18 cellular contexts compared by ENCODE assay signal in genomic region chr2:46469116-46469515, GRCh38. TPM values are rescaled to one million over a fixed set of nuclear protein-coding genes. Genes with fewer than 3 reads are reported as not detected.
A peak's percentile ranks its signal among the peaks of the same experiment; 100 is the strongest.
DNase-seq lines count a peak whose midpoint lies in the region; ATAC-seq, FAIRE-seq and TF ChIP-seq lines count a peak whose summit lies in the region.
"Had no signal": no experiment of that assay in that cellular context is flagged by ENCODE, and none has a peak within 500 bp of the region (broad histone marks: within the 10 kb centered on the region; RNA-seq: fewer than 3 reads in every experiment).

No MANE protein-coding gene starts in this region.

- in situ Hi-C loops in IMR-90 (cut with MboI; ENCODE audit: low sequenced_read_pairs) = loop anchor here (5.0 kb wide), 1 partner anchor 138 kb away; no protein-coding TSS in a partner anchor

- H4K20me1 ChIP-seq in IMR-90 (ENCODE audit: insufficient read depth, low read length) = no peaks in the 10 kb centered on the region

- H2AK9ac ChIP-seq in IMR-90 (replicated peaks; ENCODE audit: low read depth, low read length, poor library complexity) = no peak overlapping the region

- H3K36me3 ChIP-seq in IMR-90 (ENCODE audit: control insufficient read depth, insufficient read depth, low read length) (no peaks in the 10 kb centered on the region), bronchial epithelial cell (ENCODE audit: control insufficient read depth, insufficient read depth, low read length) (no peaks in the 10 kb centered on the region), WERI-Rb-1 (no peaks in the 10 kb centered on the region)
- H3K36me3 ChIP-seq: BE2C had no signal

- POLR2A ChIA-PET in IMR-90 (lab: Charles Lee; ENCODE audit: unreplicated experiment) = no interaction called here

- H3K27me3 ChIP-seq in IMR-90 (ENCODE audit: control insufficient read depth, insufficient read depth, low read length) (no peaks in the 10 kb centered on the region), bronchial epithelial cell (ENCODE audit: control insufficient read depth, insufficient read depth, low read length) (no peaks in the 10 kb centered on the region), WERI-Rb-1 (ENCODE audit: insufficient read depth, low read depth, severe bottlenecking) (no peaks in the 10 kb centered on the region)
- H3K27me3 ChIP-seq: BE2C had no signal

- no peak overlapping the region for H3K4me2 ChIP-seq in IMR-90 (ENCODE audit: low read depth, low read length)
- H3K4me2 ChIP-seq: A549, GM23338 had no signal

- H2BK15ac ChIP-seq in IMR-90 (ENCODE audit: low read depth, low read length) = 0 out of 3 replicates have a peak overlapping the region, but pooled peaks have one; percentile 28

- no peak overlapping the region for H2AFZ ChIP-seq in IMR-90 (replicated peaks; ENCODE audit: low read length, poor library complexity)
- H2AFZ ChIP-seq: GM23338 had no signal

- H3K9me3 Mint-ChIP-seq in T-helper 2 cell treated with Interferon-gamma antibody and Interleukin-4, amounts not matched to agents 5 μg/mL and 100 μg/mL, for 36 hours = no peaks in the 10 kb centered on the region
- H3K9me3 Mint-ChIP-seq: CD8-positive, alpha-beta T cell; GM23338; H9 had no signal

- no peak overlapping the region for H3K18ac ChIP-seq in IMR-90 (ENCODE audit: low read depth, low read length)

- 0 out of 4 replicates have a peak overlapping the region, but pooled peaks of 1 of the 2 experiments have one; percentile 14 for H4K8ac ChIP-seq in IMR-90 (ENCODE audit: low read depth in 2 of 2, low read length in 2 of 2)

- no peak overlapping the region for H2BK5ac ChIP-seq in IMR-90 (ENCODE audit: low read depth, low read length, poor library complexity, severe bottlenecking)

- H3K79me1 ChIP-seq in IMR-90 (ENCODE audit: low read depth in 1 of 2, low read length in 2 of 2) = no peaks in the 10 kb centered on the region

- no peak overlapping the region; the same call in 1 of the 2 replicates for H3K23ac ChIP-seq in IMR-90 (ENCODE audit: low read depth, low read length)

- H2AK5ac ChIP-seq in IMR-90 (ENCODE audit: low read depth, low read length) = peak overlapping the region; percentile 59; the same call in 1 of the 2 replicates

- peaks cover 2% of the 10 kb centered on the region for H3K4me1 Mint-ChIP-seq in T-helper 2 cell treated with Interferon-gamma antibody and Interleukin-4, amounts not matched to agents 5 μg/mL and 100 μg/mL, for 36 hours (ENCODE audit: low read depth)

- ATAC-seq in IMR-90 (ENCODE audit: low read depth) = no peak
- ATAC-seq: CD8-positive, alpha-beta T cell; GM23338 had no signal

- H3K36me3 Mint-ChIP-seq in T-helper 2 cell treated with Interferon-gamma antibody and Interleukin-4, amounts not matched to agents 5 μg/mL and 100 μg/mL, for 36 hours (ENCODE audit: low read depth) = no peaks in the 10 kb centered on the region
- H3K36me3 Mint-ChIP-seq: CD8-positive, alpha-beta T cell had no signal

- WGBS in IMR-90 (ENCODE audit: extremely low coverage in 2 of 2, insufficient read length in 1 of 2), 2 experiments = no CpG with 5 or more reads among the region's 6 CpGs

- H3K4me1 ChIP-seq in IMR-90 (ENCODE audit: control insufficient read depth, insufficient read depth, low read length) = no peaks in the 10 kb centered on the region

- no peak overlapping the region for H4K91ac ChIP-seq in IMR-90 (ENCODE audit: insufficient read depth, low read depth, low read length)

- peaks cover 5% of the 10 kb centered on the region for H3K9me1 ChIP-seq in IMR-90 (ENCODE audit: insufficient read depth, low read length)

- intact Hi-C loops in IMR-90 (cut with micrococcal nuclease) = no loop called here

- no peak for TF ChIP-seq RAD21 in IMR-90 (IDR thresholded peaks at IDR 0.05; ENCODE audit: low read length)

- FAIRE-seq in bronchial epithelial cell (lab: Jason Lieb, UNC) (no peak), D721Med (lab: Jason Lieb, UNC) (no peak)
- FAIRE-seq: A549 had no signal

- H3K4me3 Mint-ChIP-seq in T-helper 2 cell treated with Interferon-gamma antibody and Interleukin-4, amounts not matched to agents 5 μg/mL and 100 μg/mL, for 36 hours = no peak overlapping the region
- H3K4me3 Mint-ChIP-seq: CD8-positive, alpha-beta T cell; GM23338; H9 had no signal

- TF ChIP-seq POLR2A in IMR-90 (IDR thresholded peaks at IDR 0.05; ENCODE audit: low read depth, low read length) = no peak

- peak overlapping the region; percentile 64; the same call in 1 of the 2 replicates for H2BK20ac ChIP-seq in IMR-90 (ENCODE audit: low read depth, low read length)

- H3K27ac ChIP-seq in IMR-90 (ENCODE audit: insufficient read depth, low read length) = no peak overlapping the region
- no peak overlapping the region for H3K27ac ChIP-seq in WERI-Rb-1
- H3K27ac ChIP-seq: A549, C4-2B had no signal

- no peak overlapping the region for H3K9ac ChIP-seq in IMR-90 (ENCODE audit: low read depth, low read length)

- H3K27me3 Mint-ChIP-seq in T-helper 2 cell treated with Interferon-gamma antibody and Interleukin-4, amounts not matched to agents 5 μg/mL and 100 μg/mL, for 36 hours (ENCODE audit: low read depth) = peaks cover 17% of the 10 kb centered on the region

- H3K4ac ChIP-seq in IMR-90 (ENCODE audit: low read depth, low read length) = peak overlapping the region; percentile 25

- H4K5ac ChIP-seq in IMR-90 (ENCODE audit: low read depth, low read length) = no peak overlapping the region

- 0 out of 2 replicates have a peak overlapping the region, but pooled peaks have one; percentile 10 for H3K14ac ChIP-seq in IMR-90 (replicated peaks; ENCODE audit: low read depth, low read length)

- H3K9me3 ChIP-seq in IMR-90 (ENCODE audit: control insufficient read depth, insufficient read depth, low read length) (no peaks in the 10 kb centered on the region), WERI-Rb-1 (ENCODE audit: severe bottlenecking) (peaks cover 4% of the 10 kb centered on the region)
- H3K9me3 ChIP-seq: A549, BE2C had no signal

- no TSS peak for BruUV-seq in IMR-90 (replicated peaks; lab: Mats Ljungman, UMichigan)

- CTCF ChIA-PET in IMR-90 (lab: Yijun Ruan, JAX) = no interaction called here

- H3K4me3 ChIP-seq in IMR-90 (ENCODE audit: insufficient read depth, low read depth, low read length) (no peak overlapping the region), bronchial epithelial cell (ENCODE audit: low read depth, low read length) (no peak overlapping the region), epithelial cell of esophagus (ENCODE audit: low read length) (no peak overlapping the region), WERI-Rb-1 (ENCODE audit: low read depth, low read length) (no peak overlapping the region)
- H3K4me3 ChIP-seq: A549, GM23338 had no signal

- DNase-seq in IMR-90 (peak; percentile 48), bronchial epithelial cell (ENCODE audit: low read depth) (peak; percentile 67), epithelial cell of esophagus (ENCODE audit: low read depth) (peak; percentile 82), kidney tubule cell (ENCODE audit: low spot score) (peak; percentile 39), D721Med (ENCODE audit: insufficient read length, low spot score) (no peak), WERI-Rb-1 (no peak), KG1 (lab: John Stamatoyannopoulos, UW) (no peak)
- DNase-seq in T-helper 2 cell treated with Interferon-gamma antibody and Interleukin-4, amounts not matched to agents 5 μg/mL and 100 μg/mL, for 36 hours (ENCODE audit: low spot score) = no peak
- DNase-seq: BE2C; CD8-positive, alpha-beta T cell; COR-L47; DMS53; H9 had no signal

- no peak overlapping the region for H2BK120ac ChIP-seq in IMR-90 (ENCODE audit: low read depth, low read length)

- H3K56ac ChIP-seq in IMR-90 (ENCODE audit: extremely low read depth, insufficient read depth, low read length) = no peak overlapping the region

- dilution Hi-C loops in IMR-90 (cut with HindIII; ENCODE audit: low sequenced_read_pairs, unreplicated experiment) = no loop called here

- no peak overlapping the region for H3K27ac Mint-ChIP-seq in T-helper 2 cell treated with Interferon-gamma antibody and Interleukin-4, amounts not matched to agents 5 μg/mL and 100 μg/mL, for 36 hours
- H3K27ac Mint-ChIP-seq: CD8-positive, alpha-beta T cell; GM23338; H9 had no signal

- no peak for TF ChIP-seq CTCF in IMR-90 (conservative IDR thresholded peaks at IDR 0.05; ENCODE audit: low read depth, low read length)
- no peak for TF ChIP-seq CTCF in bronchial epithelial cell (IDR thresholded peaks at IDR 0.05; ENCODE audit: insufficient read depth, low read length, severe bottlenecking)
- no peak for TF ChIP-seq CTCF in epithelial cell of esophagus (IDR thresholded peaks at IDR 0.05; ENCODE audit: insufficient read depth, low read depth, low read length, missing control alignments)
- TF ChIP-seq CTCF in D721Med (IDR thresholded peaks at IDR 0.05; ENCODE audit: insufficient read depth, missing control alignments) = no peak
- TF ChIP-seq CTCF in WERI-Rb-1 (IDR thresholded peaks at IDR 0.05; ENCODE audit: low read depth, low read length) = no peak

TF ChIP-seq in IMR-90, 13 proteins besides CTCF, POLR2A, EP300 and RAD21 (continues in another document):
- TF ChIP-seq USF2 (IDR thresholded peaks at IDR 0.05; ENCODE audit: low read depth, low read length) (no peak), FOS (IDR thresholded peaks at IDR 0.05; ENCODE audit: low read depth, low read length) (no peak), RCOR1 (IDR thresholded peaks at IDR 0.05; ENCODE audit: insufficient replicate concordance, low read length) (no peak), CHD1 (IDR thresholded peaks at IDR 0.05; ENCODE audit: low read depth, low read length) (no peak), MAFK (IDR thresholded peaks at IDR 0.05; ENCODE audit: low read depth, low read length) (no peak), NFE2L2 (IDR thresholded peaks at IDR 0.05; ENCODE audit: low read depth, low read length) (no peak), SMC3 (IDR thresholded peaks at IDR 0.05; ENCODE audit: low read depth, low read length) (no peak)

RNA-seq across cellular contexts. Expression of gene TMEM247, which starts 10.2 kb away (rescaled TPM):
- not detected in 2 replicates for total RNA-seq in IMR-90 (2012; rRNA removed)
- polyA plus RNA-seq in IMR-90 (2012; rRNA removed) = not detected in 2 replicates
- not detected in 2 replicates for polyA plus RNA-seq in IMR-90 (2012; cell fraction: cytosol; rRNA removed)
- not detected in 2 replicates for polyA plus RNA-seq in IMR-90 (2012; cell fraction: nucleus; rRNA removed; ENCODE audit: low replicate concordance)
- total RNA-seq in bronchial epithelial cell = not detected in 2 replicates
- total RNA-seq: CD8-positive, alpha-beta T cell; GM23338; H9; HT-29 had no signal
- polyA plus RNA-seq: A549, AG04450, GM23338 had no signal

Comparison
In these comparisons a context has a peak if more than half of its experiments do, and no peak if none do; other contexts are left out.
1. DNase-seq: peak in IMR-90 (single experiment), bronchial epithelial cell (single experiment), epithelial cell of esophagus (single experiment) and kidney tubule cell (single experiment); none in D721Med (single experiment), WERI-Rb-1 (single experiment), T-helper 2 cell treated with Interferon-gamma antibody and Interleukin-4, amounts not matched to agents 5 μg/mL and 100 μg/mL, for 36 hours (single experiment) and KG1 (single experiment).